Comparison of ENCODE assay signal across 30 cellular contexts in the genomic region with DNA sequence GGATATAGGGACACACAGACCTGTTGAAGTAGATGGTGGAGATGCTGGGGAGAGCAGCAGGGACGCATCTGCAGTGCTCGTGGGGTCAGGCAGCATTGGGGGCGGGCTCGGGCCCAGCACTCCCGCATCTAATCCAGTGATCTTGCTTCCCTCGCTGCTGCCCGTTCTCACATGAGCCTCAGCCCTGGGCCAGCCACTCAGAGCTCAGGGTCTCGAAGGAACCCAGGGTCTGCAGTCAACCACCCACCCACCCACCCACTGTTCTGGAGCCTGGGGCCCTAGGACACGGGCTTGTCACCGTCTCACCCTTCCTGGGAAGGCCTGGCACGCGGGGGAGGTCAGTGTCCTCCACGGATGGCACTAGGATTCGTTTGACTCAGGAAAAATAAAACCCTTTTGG.
DNase-seq lines count a peak whose midpoint lies in the region; ATAC-seq and TF ChIP-seq lines count a peak whose summit lies in the region.
"Had no signal": no experiment of that assay in that cellular context is flagged by ENCODE, and none has a peak within 500 bp of the region (broad histone marks: within the 10 kb centered on the region; RNA-seq: fewer than 3 reads in every experiment).

No MANE protein-coding gene starts in this region.

- intact Hi-C loops in heart left ventricle (cut with DNase I) = no loop called here
- intact Hi-C loops in left cardiac atrium (cut with DNase I) = no loop called here
- intact Hi-C loops in posterior vena cava (cut with DNase I) = no loop called here
- intact Hi-C loops in aorta (cut with DNase I) = no loop called here

- no peak for ATAC-seq in heart left ventricle
- no peak for ATAC-seq in left cardiac atrium
- ATAC-seq in aorta (ENCODE audit: low FRiP score) = no peak
- no peak for ATAC-seq in GM18520 (IDR thresholded peaks at IDR 0.05; ENCODE audit: unreplicated experiment)
- ATAC-seq: activated CD8-positive, alpha-beta memory T cell treated with anti-CD3 and anti-CD28 coated beads, Interleukin-2, amount 10 ng/mL, durations not matched to agents 7 days and 5 days; activated T-helper 17 cell treated with anti-CD3 and anti-CD28 coated beads, Interleukin-2, amount 50 U/mL, for 72 hours; effector memory CD8-positive, alpha-beta T cell; naive thymus-derived CD8-positive, alpha-beta T cell had no signal

- no peak overlapping the region for H3K4me3 ChIP-seq in heart left ventricle
- no peak overlapping the region for H3K4me3 ChIP-seq in endodermal cell (ENCODE audit: low read length)
- H3K4me3 ChIP-seq in aorta (ENCODE audit: low read length in 2 of 2) = no peak overlapping the region
- H3K4me3 ChIP-seq: SJCRH30 had no signal

- POLR2A ChIA-PET in activated CD4-positive, alpha-beta T cell treated with anti-CD3 and anti-CD28 coated beads, Interleukin-2, amount 10 ng/mL, durations not matched to agents 7 days and 5 days (lab: Charles Lee) = no interaction called here

- no peaks in the 10 kb centered on the region for H3K4me1 Mint-ChIP-seq in endodermal cell
- H3K4me1 Mint-ChIP-seq in activated CD4-positive, alpha-beta T cell treated with anti-CD3 and anti-CD28 coated beads, Interleukin-2, amount 10 ng/mL, durations not matched to agents 7 days and 5 days = no peaks in the 10 kb centered on the region
- H3K4me1 Mint-ChIP-seq: activated CD8-positive, alpha-beta memory T cell treated with anti-CD3 and anti-CD28 coated beads, Interleukin-2, amount 10 ng/mL, durations not matched to agents 7 days and 5 days; activated naive CD8-positive, alpha-beta T cell treated with anti-CD3 and anti-CD28 coated beads for 36 hours; activated T-helper 17 cell treated with anti-CD3 and anti-CD28 coated beads, Interleukin-2, amount 50 U/mL, for 72 hours had no signal

- H3K9ac ChIP-seq in endodermal cell (ENCODE audit: extremely low read depth, low read length, poor library complexity, severe bottlenecking) = no peak overlapping the region

- H3K27ac ChIP-seq in heart left ventricle = no peak overlapping the region
- no peak overlapping the region for H3K27ac ChIP-seq in endodermal cell (ENCODE audit: low read depth, low read length)
- no peak overlapping the region for H3K27ac ChIP-seq in aorta (ENCODE audit: low read depth in 1 of 2, low read length in 2 of 2)
- H3K27ac ChIP-seq: SJCRH30, VCaP had no signal

- no peaks in the 10 kb centered on the region for H3K27me3 Mint-ChIP-seq in endodermal cell (ENCODE audit: insufficient read depth)
- no peaks in the 10 kb centered on the region for H3K27me3 Mint-ChIP-seq in activated CD4-positive, alpha-beta T cell treated with anti-CD3 and anti-CD28 coated beads, Interleukin-2, amount 10 ng/mL, durations not matched to agents 7 days and 5 days
- H3K27me3 Mint-ChIP-seq: activated CD8-positive, alpha-beta memory T cell treated with anti-CD3 and anti-CD28 coated beads, Interleukin-2, amount 10 ng/mL, durations not matched to agents 7 days and 5 days; activated naive CD8-positive, alpha-beta T cell treated with anti-CD3 and anti-CD28 coated beads for 36 hours; activated T-helper 17 cell treated with anti-CD3 and anti-CD28 coated beads, Interleukin-2, amount 50 U/mL, for 72 hours; effector memory CD8-positive, alpha-beta T cell; IgD-negative memory B cell; naive thymus-derived CD8-positive, alpha-beta T cell; stimulated activated naive CD8-positive, alpha-beta T cell treated with anti-CD3 and anti-CD28 coated beads, Interleukin-15, Interleukin-2, amounts not matched to agents 100 ng/mL and 50 ng/mL, for 24 hours had no signal

- WGBS in heart left ventricle, 4 donors = 95 to 96% (median 95%) methylated on average over 7 to 14 of the region's 14 CpGs
- 94 to 98% methylated on average over 9 to 14 of the region's 14 CpGs for whole genome bisulfite sequencing in endodermal cell (ENCODE audit: insufficient coverage in 1 of 2, insufficient read length in 1 of 2), 2 experiments
- whole genome bisulfite sequencing in aorta, 2 donors = 96 to 97% methylated on average over 14 of the region's 14 CpGs

- H3K36me3 ChIP-seq in heart left ventricle (no peaks in the 10 kb centered on the region), endodermal cell (ENCODE audit: control insufficient read depth, insufficient read depth, low read length) (no peaks in the 10 kb centered on the region), aorta (ENCODE audit: control insufficient read depth in 1 of 2, insufficient read depth in 2 of 2, low read length in 1 of 2) (no peaks in the 10 kb centered on the region)
- H3K36me3 ChIP-seq: BE2C, SJCRH30 had no signal

- peaks cover 10% of the 10 kb centered on the region for H3K9me3 Mint-ChIP-seq in endodermal cell
- H3K9me3 Mint-ChIP-seq in activated CD4-positive, alpha-beta T cell treated with anti-CD3 and anti-CD28 coated beads, Interleukin-2, amount 10 ng/mL, durations not matched to agents 7 days and 5 days = no peaks in the 10 kb centered on the region
- H3K9me3 Mint-ChIP-seq: activated naive CD8-positive, alpha-beta T cell treated with anti-CD3 and anti-CD28 coated beads for 36 hours; activated T-helper 17 cell treated with anti-CD3 and anti-CD28 coated beads, Interleukin-2, amount 50 U/mL, for 72 hours; effector memory CD8-positive, alpha-beta T cell; HFFc6; stimulated activated naive CD8-positive, alpha-beta T cell treated with anti-CD3 and anti-CD28 coated beads, Interleukin-15, Interleukin-2, amounts not matched to agents 100 ng/mL and 50 ng/mL, for 24 hours had no signal

- H3K36me3 Mint-ChIP-seq in endodermal cell (ENCODE audit: low read depth) = peaks cover 15% of the 10 kb centered on the region
- H3K36me3 Mint-ChIP-seq in activated CD4-positive, alpha-beta T cell treated with anti-CD3 and anti-CD28 coated beads, Interleukin-2, amount 10 ng/mL, durations not matched to agents 7 days and 5 days (ENCODE audit: low read depth) = peaks cover 6% of the 10 kb centered on the region
- H3K36me3 Mint-ChIP-seq: activated CD8-positive, alpha-beta memory T cell treated with anti-CD3 and anti-CD28 coated beads, Interleukin-2, amount 10 ng/mL, durations not matched to agents 7 days and 5 days had no signal

- no peak for TF ChIP-seq CTCF in heart left ventricle (IDR thresholded peaks at IDR 0.05)
- TF ChIP-seq CTCF in endodermal cell (conservative IDR thresholded peaks at IDR 0.05) = no peak

- peaks cover 0 to 22% (median 4%) of the 10 kb centered on the region in 12 donors for H3K4me1 ChIP-seq in heart left ventricle
- no peaks in the 10 kb centered on the region for H3K4me1 ChIP-seq in endodermal cell (ENCODE audit: control insufficient read depth, insufficient read depth, low read length)
- no peaks in the 10 kb centered on the region for H3K4me1 ChIP-seq in aorta (ENCODE audit: control insufficient read depth in 1 of 2, insufficient read depth in 2 of 2, low read length in 2 of 2)
- H3K4me1 ChIP-seq: BE2C, SJCRH30 had no signal

- TF ChIP-seq POLR2A in heart left ventricle (IDR thresholded peaks at IDR 0.05) = no peak

- H3K27me3 ChIP-seq in heart left ventricle (no peaks in the 10 kb centered on the region), endodermal cell (ENCODE audit: control insufficient read depth, insufficient read depth, low read length, poor library complexity, severe bottlenecking) (no peaks in the 10 kb centered on the region), aorta (ENCODE audit: control insufficient read depth in 1 of 2, insufficient read depth in 2 of 2, low read length in 1 of 2) (no peaks in the 10 kb centered on the region)
- H3K27me3 ChIP-seq: BE2C, SJCRH30 had no signal

- DNase-seq in heart left ventricle = peak in 3 of 5 donors; percentile 7 to 33 (median 14)
- DNase-seq in left cardiac atrium = no peak
- peak; percentile 31 for DNase-seq in endodermal cell
- peak; percentile 19 for DNase-seq in posterior vena cava (ENCODE audit: low spot score)
- DNase-seq in aorta = peak; percentile 24 to 59
- DNase-seq in activated CD4-positive, alpha-beta T cell treated with anti-CD3 and anti-CD28 coated beads, Interleukin-2, amount 10 ng/mL, durations not matched to agents 7 days and 5 days = no peak
- DNase-seq: activated CD8-positive, alpha-beta memory T cell treated with anti-CD3 and anti-CD28 coated beads, Interleukin-2, amount 10 ng/mL, durations not matched to agents 7 days and 5 days; activated naive CD8-positive, alpha-beta T cell treated with anti-CD3 and anti-CD28 coated beads for 36 hours; BE2C; CD8-positive, alpha-beta memory T cell; DMS 273 treated with DMSO at 0.1 percent for 48 hours; effector memory CD8-positive, alpha-beta T cell; erythroblast; GOT3; HFFc6; midbrain; NCI-H1092; NCI-H1694 treated with DMSO at 0.1 percent for 48 hours; NCI-H446 treated with DMSO at 0.1 percent for 48 hours; occipital lobe; SJCRH30; stimulated activated CD4-positive, alpha-beta T cell treated with anti-CD3 and anti-CD28 coated beads, Interleukin-2, amount 100 ng/mL, for 24 hours; stimulated activated CD8-positive, alpha-beta memory T cell treated with anti-CD3 and anti-CD28 coated beads, Interleukin-4, amount 100 ng/mL, for 48 hours; T1000 had no signal

- H3K9me3 ChIP-seq in heart left ventricle (peaks cover 0 to 2% (median 0%) of the 10 kb centered on the region in 12 donors), endodermal cell (ENCODE audit: control insufficient read depth, low read length) (peaks cover 10% of the 10 kb centered on the region), aorta (ENCODE audit: control insufficient read depth, low read length) (peaks cover 2% of the 10 kb centered on the region)
- H3K9me3 ChIP-seq: BE2C, SJCRH30 had no signal

- no peak overlapping the region for H3K27ac Mint-ChIP-seq in endodermal cell
- H3K27ac Mint-ChIP-seq in activated CD4-positive, alpha-beta T cell treated with anti-CD3 and anti-CD28 coated beads, Interleukin-2, amount 10 ng/mL, durations not matched to agents 7 days and 5 days = no peak overlapping the region
- H3K27ac Mint-ChIP-seq: activated CD8-positive, alpha-beta memory T cell treated with anti-CD3 and anti-CD28 coated beads, Interleukin-2, amount 10 ng/mL, durations not matched to agents 7 days and 5 days; activated naive CD8-positive, alpha-beta T cell treated with anti-CD3 and anti-CD28 coated beads for 36 hours; activated T-helper 17 cell treated with anti-CD3 and anti-CD28 coated beads, Interleukin-2, amount 50 U/mL, for 72 hours; CD8-positive, alpha-beta memory T cell; HFFc6; naive thymus-derived CD8-positive, alpha-beta T cell; stimulated activated naive CD8-positive, alpha-beta T cell treated with anti-CD3 and anti-CD28 coated beads, Interleukin-15, Interleukin-2, amounts not matched to agents 100 ng/mL and 50 ng/mL, for 24 hours had no signal

- CTCF ChIA-PET in activated CD4-positive, alpha-beta T cell treated with anti-CD3 and anti-CD28 coated beads, Interleukin-2, amount 10 ng/mL, durations not matched to agents 7 days and 5 days (lab: Charles Lee) = no interaction called here

- no peak overlapping the region for H3K4me3 Mint-ChIP-seq in endodermal cell
- no peak overlapping the region for H3K4me3 Mint-ChIP-seq in activated CD4-positive, alpha-beta T cell treated with anti-CD3 and anti-CD28 coated beads, Interleukin-2, amount 10 ng/mL, durations not matched to agents 7 days and 5 days
- H3K4me3 Mint-ChIP-seq: activated CD8-positive, alpha-beta memory T cell treated with anti-CD3 and anti-CD28 coated beads, Interleukin-2, amount 10 ng/mL, durations not matched to agents 7 days and 5 days; activated naive CD8-positive, alpha-beta T cell treated with anti-CD3 and anti-CD28 coated beads for 36 hours; activated T-helper 17 cell treated with anti-CD3 and anti-CD28 coated beads, Interleukin-2, amount 50 U/mL, for 72 hours; CD8-positive, alpha-beta memory T cell; effector memory CD8-positive, alpha-beta T cell; HFFc6; naive thymus-derived CD8-positive, alpha-beta T cell; stimulated activated naive CD8-positive, alpha-beta T cell treated with anti-CD3 and anti-CD28 coated beads, Interleukin-15, Interleukin-2, amounts not matched to agents 100 ng/mL and 50 ng/mL, for 24 hours had no signal

Comparison
In these comparisons a context has a peak if more than half of its experiments do, and no peak if none do; other contexts are left out.
1. DNase-seq: peak in heart left ventricle (3 of 5), endodermal cell (single experiment), posterior vena cava (single experiment) and aorta (2 of 2); none in left cardiac atrium (single experiment) and activated CD4-positive, alpha-beta T cell treated with anti-CD3 and anti-CD28 coated beads, Interleukin-2, amount 10 ng/mL, durations not matched to agents 7 days and 5 days (single experiment).